Comparison of ENCODE assay signal across 9 cellular contexts in genomic region chr10:32953277-32953927, GRCh38. TPM values are rescaled to one million over a fixed set of nuclear protein-coding genes. Genes with fewer than 3 reads are reported as not detected.
DNase-seq lines count a peak whose midpoint lies in the region; ATAC-seq and TF ChIP-seq lines count a peak whose summit lies in the region.
"Had no signal": no experiment of that assay in that cellular context is flagged by ENCODE, and none has a peak within 500 bp of the region (broad histone marks: within the 10 kb centered on the region; RNA-seq: fewer than 3 reads in every experiment).

No MANE protein-coding gene starts in this region.

- TF ChIP-seq CTCF in GM12865 (IDR thresholded peaks at IDR 0.05; ENCODE audit: insufficient read depth, low read depth, low read length, missing control alignments): no peak
- TF ChIP-seq CTCF in WTC11 (IDR thresholded peaks at IDR 0.05): no peak
- TF ChIP-seq CTCF in fibroblast of mammary gland (conservative IDR thresholded peaks at IDR 0.05; ENCODE audit: control insufficient read depth, insufficient read depth, low read depth, low read length): no peak
- no peak for TF ChIP-seq CTCF in psoas muscle (IDR thresholded peaks at IDR 0.05)
- TF ChIP-seq CTCF in BE2C (IDR thresholded peaks at IDR 0.05; ENCODE audit: low read depth, low read length): no peak

- POLR2A ChIA-PET in WTC11 (lab: Charles Lee): no interaction called here

- peak overlapping the region; percentile 76 for H3K4me3 Mint-ChIP-seq in WTC11

- no peak for ATAC-seq in WTC11
- peak in 3 of 4 donors; percentile 6 to 38 (median 22) for ATAC-seq in psoas muscle

- H3K4me1 ChIP-seq in psoas muscle (peaks cover 84% of the 10 kb centered on the region), BE2C (no peaks in the 10 kb centered on the region)

- peaks cover 78% of the 10 kb centered on the region for H3K4me1 Mint-ChIP-seq in WTC11

- H3K27me3 ChIP-seq in psoas muscle (ENCODE audit: insufficient read depth in 3 of 3, low read length in 2 of 3): no peaks in the 10 kb centered on the region
- H3K27me3 ChIP-seq in BE2C: no peaks in the 10 kb centered on the region

- peak overlapping the region; percentile 85 for H3K4me3 ChIP-seq in GM12865 (ENCODE audit: low read depth, low read length)
- H3K4me3 ChIP-seq in fibroblast of mammary gland (ENCODE audit: control insufficient read depth, low read depth, low read length): peak overlapping the region; percentile 81
- H3K4me3 ChIP-seq in psoas muscle: peak overlapping the region; percentile 95
- H3K4me3 ChIP-seq in BE2C (ENCODE audit: low read depth, low read length): no peak overlapping the region

- WGBS in psoas muscle, 3 donors: 14 to 22% (median 18%) methylated on average over 6 of the region's 6 CpGs

- intact Hi-C loops in psoas muscle (cut with DNase I): no loop called here

- H3K27me3 Mint-ChIP-seq in WTC11 (ENCODE audit: low read depth): no peaks in the 10 kb centered on the region

- DNase-seq in GM12865 (ENCODE audit: low read depth) (no peak), WTC11 (ENCODE audit: low spot score) (no peak), fibroblast of mammary gland (ENCODE audit: low read depth) (peak; percentile 62), psoas muscle (no peak), NCI-H226 (no peak), BE2C (no peak)
- no peak for DNase-seq in stimulated activated CD4-positive, alpha-beta T cell treated with anti-CD3 and anti-CD28 coated beads, Interleukin-15, amount 100 ng/mL, for 24 hours
- no peak for DNase-seq in activated CD4-positive, CD25-positive, alpha-beta regulatory T cell (lab: John Stamatoyannopoulos, UW)
- DNase-seq: NCI-H524 treated with DMSO at 0.1 percent for 48 hours had no signal

- peak overlapping the region; percentile 98 for H3K27ac ChIP-seq in psoas muscle

- no peaks in the 10 kb centered on the region for H3K36me3 Mint-ChIP-seq in WTC11

- peak overlapping the region; percentile 94 for H3K27ac Mint-ChIP-seq in WTC11

- H3K9me3 ChIP-seq in psoas muscle (no peaks in the 10 kb centered on the region), BE2C (no peaks in the 10 kb centered on the region)

- H3K36me3 ChIP-seq in psoas muscle (ENCODE audit: insufficient read depth in 1 of 2, low read depth in 1 of 2): peaks cover 0 to 7% of the 10 kb centered on the region in 2 donors
- H3K36me3 ChIP-seq in BE2C: 0 out of 2 replicates have a peak, but pooled peaks cover 3% of the 10 kb centered on the region

- CTCF ChIA-PET in WTC11 (lab: Charles Lee): interaction anchor here (1.1 kb wide), 1 partner anchor 55 kb away, joined by 4 read pairs; no protein-coding TSS in a partner anchor

- no peaks in the 10 kb centered on the region for H3K9me3 Mint-ChIP-seq in WTC11

TF ChIP-seq in WTC11, 78 proteins besides CTCF, POLR2A, EP300 and RAD21:
- TF ChIP-seq GABPB1 (CRISPR knock-in tag; IDR thresholded peaks at IDR 0.05): no peak

RNA-seq across cellular contexts. Expression of gene ITGB1, which starts 4.6 kb away (rescaled TPM):
- 317 to 344 TPM (median 321 TPM) in 3 replicates for total RNA-seq in WTC11 (2021)
- 100 to 1,000 TPM; 222 to 485 (median 241) TPM for total RNA-seq in psoas muscle
- 100 to 1,000 TPM; 215 to 569 (median 259) TPM for polyA plus RNA-seq in psoas muscle
- polyA plus RNA-seq in BE2C (2012; ENCODE audit: insufficient read depth, insufficient read length, low read depth): 164 TPM
